8 cellular contexts compared by ENCODE assay signal in the genomic region with DNA sequence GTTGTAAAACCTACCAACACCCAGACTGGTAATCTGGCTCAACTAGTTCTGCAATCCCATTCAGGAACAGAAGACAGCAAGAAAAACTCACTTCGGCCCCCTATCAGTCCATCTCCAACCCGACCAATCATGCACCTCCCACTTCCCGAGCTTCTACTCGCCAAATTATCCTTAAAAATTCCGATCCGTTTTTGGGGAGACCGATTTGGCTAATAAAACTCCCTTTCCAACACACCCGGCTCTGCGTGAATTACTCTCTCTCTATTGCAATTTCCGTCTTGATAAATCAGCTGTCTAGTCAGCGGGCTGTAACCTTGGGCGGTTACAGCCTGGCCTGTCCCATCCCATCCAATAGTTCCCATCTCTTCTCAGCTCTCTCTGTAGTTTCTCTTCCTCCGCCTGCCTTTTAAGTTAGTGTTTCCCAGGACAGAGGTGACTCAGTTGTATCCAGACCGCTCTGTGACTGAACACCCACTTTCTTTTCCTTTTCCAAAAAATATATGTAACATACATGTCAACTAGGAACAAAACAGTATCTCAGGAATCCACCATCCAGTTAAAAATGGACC. TPM values are rescaled to one million over a fixed set of nuclear protein-coding genes. Genes with fewer than 3 reads are reported as not detected.
A peak's percentile ranks its signal among the peaks of the same experiment; 100 is the strongest.
DNase-seq lines count a peak whose midpoint lies in the region; ATAC-seq and TF ChIP-seq lines count a peak whose summit lies in the region.

No MANE protein-coding gene starts in this region.

- DNase-seq in Ammon's horn (ENCODE audit: low spot score) (peak; percentile 19), SK-N-DZ (ENCODE audit: low spot score) (peak; percentile 36), dermis microvascular lymphatic vessel endothelial cell (ENCODE audit: low read depth in 2 of 2) (peak; percentile 30 to 66), lower lobe of right lung (no peak), stromal cell of bone marrow (ENCODE audit: low read depth) (peak; percentile 51), NCI-H128 (lab: John Stamatoyannopoulos, UW; ENCODE audit: unreplicated experiment) (no peak)

- H3K9me3 ChIP-seq in lower lobe of right lung, result no peaks in the 10 kb centered on the region

- TF ChIP-seq CTCF in lower lobe of right lung (IDR thresholded peaks at IDR 0.05), result no peak

- intact Hi-C loops in lower lobe of right lung (cut with DNase I), result no loop called here

- H3K4me3 ChIP-seq in lower lobe of right lung, result peak overlapping the region; percentile 94

- peak overlapping the region; percentile 93 for H3K27ac ChIP-seq in lower lobe of right lung

- H3K27me3 ChIP-seq in lower lobe of right lung (ENCODE audit: low read depth), result no peaks in the 10 kb centered on the region

- peaks cover 12% of the 10 kb centered on the region for H3K36me3 ChIP-seq in lower lobe of right lung

- ATAC-seq in GM18502 (IDR thresholded peaks at IDR 0.05; ENCODE audit: poor library complexity, unreplicated experiment), result peak; percentile 4
- ATAC-seq in HG03457 (IDR thresholded peaks at IDR 0.05; ENCODE audit: unreplicated experiment), result peak; percentile 7
- ATAC-seq in lower lobe of right lung, result peak; percentile 69 to 82

- H3K4me1 ChIP-seq in lower lobe of right lung, result peaks cover 30% of the 10 kb centered on the region

RNA-seq across cellular contexts. Expression of gene ACAD9, which starts 0.8 kb away (rescaled TPM):
- 28.7 and 30.0 TPM in 2 replicates for polyA plus RNA-seq in SK-N-DZ (2014; cell fraction: cytosol; rRNA removed)
- polyA plus RNA-seq in SK-N-DZ (2014; cell fraction: nucleus; rRNA removed), result 70.2 and 104 TPM in 2 replicates
- total RNA-seq in dermis microvascular lymphatic vessel endothelial cell, result 32.2 and 32.7 TPM in 2 replicates
- total RNA-seq in lower lobe of right lung, result 38.0 TPM

Comparison
In these comparisons a context has a peak if more than half of its experiments do, and no peak if none do; other contexts are left out.
1. DNase-seq: peak in Ammon's horn (single experiment), SK-N-DZ (single experiment), dermis microvascular lymphatic vessel endothelial cell (2 of 2) and stromal cell of bone marrow (single experiment); none in lower lobe of right lung (single experiment) and NCI-H128 (single experiment).
2. ATAC-seq: peak in every context shown above with its lines; median percentile 76 in lower lobe of right lung; 7 in HG03457; 4 in GM18502.